In the genomic region with DNA sequence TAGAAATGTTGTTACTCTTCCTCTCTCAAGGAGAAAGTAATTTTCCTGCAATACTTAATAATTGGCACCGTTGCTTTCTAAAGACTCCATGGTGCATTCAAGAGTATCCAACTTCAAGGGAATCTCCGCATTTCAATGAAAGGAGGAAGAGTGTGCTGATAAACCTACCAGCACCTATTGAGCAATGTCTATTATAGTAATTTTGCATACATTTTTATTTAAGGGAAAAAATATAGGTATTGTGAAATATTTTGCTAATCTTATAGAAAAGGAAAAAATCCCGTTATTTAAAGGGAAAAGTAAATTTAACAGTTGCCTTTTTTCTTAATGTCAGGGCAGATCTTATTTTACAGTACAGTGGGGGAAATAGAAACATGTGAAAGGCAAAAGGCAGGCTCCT, we compare ENCODE assay signal across 9 cellular contexts. TPM values are rescaled to one million over a fixed set of nuclear protein-coding genes. Genes with fewer than 3 reads are reported as not detected.
DNase-seq lines count a peak whose midpoint lies in the region; ATAC-seq, FAIRE-seq and TF ChIP-seq lines count a peak whose summit lies in the region.
"Had no signal": no experiment of that assay in that cellular context is flagged by ENCODE, and none has a peak within 500 bp of the region (broad histone marks: within the 10 kb centered on the region; RNA-seq: fewer than 3 reads in every experiment).

No MANE protein-coding gene starts in this region.

- H3K4me2 ChIP-seq in GM23338 (no peak overlapping the region), endothelial cell of umbilical vein (ENCODE audit: insufficient read depth, low read length) (no peak overlapping the region)

- H3K79me2 ChIP-seq in GM23338 (replicated peaks; ENCODE audit: insufficient read depth) (no peaks in the 10 kb centered on the region), endothelial cell of umbilical vein (ENCODE audit: control insufficient read depth, insufficient read depth, low read length) (peaks cover 5% of the 10 kb centered on the region)

- H4K20me1 ChIP-seq in GM23338 (replicated peaks; ENCODE audit: insufficient read depth) (no peaks in the 10 kb centered on the region), endothelial cell of umbilical vein (replicated peaks; ENCODE audit: control insufficient read depth, extremely low read depth, insufficient read depth, low read length) (no peaks in the 10 kb centered on the region)

- no peaks in the 10 kb centered on the region; the same call in 2 of the 3 replicates for H3K9me3 Mint-ChIP-seq in GM23338
- no peaks in the 10 kb centered on the region for H3K9me3 Mint-ChIP-seq in stimulated activated effector memory CD8-positive, alpha-beta T cell treated with anti-CD3 and anti-CD28 coated beads, Interleukin-12 subunit alpha, Interleukin-12 subunit beta, amount 100 ng/mL, for 72 hours

- 0 out of 2 replicates have a peak overlapping the region, but pooled peaks have one; percentile 10 for H3K27ac ChIP-seq in GM23338 (ENCODE audit: low read depth)
- H3K27ac ChIP-seq in RWPE2 (ENCODE audit: poor library complexity, severe bottlenecking): peak overlapping the region; percentile 70
- H3K27ac ChIP-seq in endothelial cell of umbilical vein (ENCODE audit: insufficient read depth, low read depth, low read length): no peak overlapping the region
- peak overlapping the region in 5 of 59 donors; percentile 13 to 43 (median 24) for H3K27ac ChIP-seq in dorsolateral prefrontal cortex

- POLR2A ChIA-PET in endothelial cell of umbilical vein (lab: Charles Lee): interaction anchor here (2.9 kb wide), 1 partner anchor 105 kb away, joined by 43 read pairs; no protein-coding TSS in a partner anchor

- H3K36me3 ChIP-seq in GM23338 (ENCODE audit: insufficient read depth) (0 out of 2 replicates have a peak, but pooled peaks cover 6% of the 10 kb centered on the region), RWPE2 (ENCODE audit: low read depth) (peaks cover 34% of the 10 kb centered on the region), endothelial cell of umbilical vein (ENCODE audit: control insufficient read depth in 2 of 2, extremely low read depth in 1 of 2, insufficient read depth in 2 of 2, low read length in 2 of 2) (peaks cover 3 to 15% of the 10 kb centered on the region in 2 experiments)

- TF ChIP-seq POLR2A in endothelial cell of umbilical vein (IDR thresholded peaks at IDR 0.05; ENCODE audit: low read depth, low read length): no peak

- FAIRE-seq in endothelial cell of umbilical vein (lab: Jason Lieb, UNC): no peak

- H3K4me1 Mint-ChIP-seq in GM23338: peaks cover 14% of the 10 kb centered on the region
- H3K4me1 Mint-ChIP-seq in stimulated activated effector memory CD8-positive, alpha-beta T cell treated with anti-CD3 and anti-CD28 coated beads, Interleukin-12 subunit alpha, Interleukin-12 subunit beta, amount 100 ng/mL, for 72 hours: peaks cover 34% of the 10 kb centered on the region

- H3K27ac Mint-ChIP-seq in GM23338: no peak overlapping the region
- H3K27ac Mint-ChIP-seq in stimulated activated effector memory CD8-positive, alpha-beta T cell treated with anti-CD3 and anti-CD28 coated beads, Interleukin-12 subunit alpha, Interleukin-12 subunit beta, amount 100 ng/mL, for 72 hours: peak overlapping the region; percentile 97

- H3K9me1 ChIP-seq in endothelial cell of umbilical vein (replicated peaks; ENCODE audit: control insufficient read depth, extremely low read depth, insufficient read depth, low read length): no peaks in the 10 kb centered on the region

- no peak for TF ChIP-seq CTCF in GM23338 (conservative IDR thresholded peaks at IDR 0.05; ENCODE audit: low read depth in 2 of 2)
- no peak for TF ChIP-seq CTCF in RWPE2 (IDR thresholded peaks at IDR 0.05; ENCODE audit: poor library complexity, severe bottlenecking)
- no peak for TF ChIP-seq CTCF in endothelial cell of umbilical vein (IDR thresholded peaks at IDR 0.05; ENCODE audit: extremely low read depth in 1 of 2, insufficient read depth in 1 of 2, low read depth in 1 of 2, low read length in 2 of 2)
- no peak for TF ChIP-seq CTCF in dorsolateral prefrontal cortex (IDR thresholded peaks at IDR 0.05 in 54 of 56, conservative IDR thresholded peaks at IDR 0.05 in 2 of 56; ENCODE audit: low read depth in 1 of 56, partially characterized antibody in 56 of 56)

- 0 out of 2 replicates have a peak, but pooled peaks cover 4% of the 10 kb centered on the region for H3F3A ChIP-seq in GM23338 (replicated peaks; ENCODE audit: low read depth)

- H3K27me3 Mint-ChIP-seq in GM23338 (ENCODE audit: insufficient read depth, low read depth, poor library complexity): peaks cover 5% of the 10 kb centered on the region

- ATAC-seq in GM23338 (no peak), RWPE2 (ENCODE audit: low read depth) (no peak)
- ATAC-seq in stimulated activated effector memory CD8-positive, alpha-beta T cell treated with anti-CD3 and anti-CD28 coated beads, Interleukin-12 subunit alpha, Interleukin-12 subunit beta, amount 100 ng/mL, for 72 hours: no peak

- intact Hi-C loops in endothelial cell of umbilical vein (cut with micrococcal nuclease): no loop called here
- intact Hi-C loops in dorsolateral prefrontal cortex (cut with DNase I): no loop called here

- dilution Hi-C loops in endothelial cell of umbilical vein (cut with MboI; ENCODE audit: extremely low pct_ligation_motif_present, low sequenced_read_pairs): no loop called here

- no peak overlapping the region for H3K4me3 ChIP-seq in GM23338
- H3K4me3 ChIP-seq in RWPE2 (ENCODE audit: severe bottlenecking): no peak overlapping the region
- no peak overlapping the region for H3K4me3 ChIP-seq in endothelial cell of umbilical vein (replicated peaks in 1 of 3; ENCODE audit: insufficient read depth in 1 of 3, low read depth in 1 of 3, low read length in 3 of 3)
- H3K4me3 ChIP-seq in dorsolateral prefrontal cortex: peak overlapping the region in 2 of 59 donors; percentile 55 to 63

- no peak overlapping the region for H2AFZ ChIP-seq in GM23338
- H2AFZ ChIP-seq in endothelial cell of umbilical vein (ENCODE audit: low read depth, low read length): peak overlapping the region; percentile 80

- DNase-seq in GM23338 (ENCODE audit: low spot score) (no peak), RWPE2 (ENCODE audit: low spot score) (no peak), endothelial cell of umbilical vein (ENCODE audit: low read depth, low spot score) (no peak), GM19240 (ENCODE audit: insufficient read length, low spot score) (no peak), dorsolateral prefrontal cortex (no peak), occipital lobe (lab: John Stamatoyannopoulos, UW) (no peak)
- no peak for DNase-seq in stimulated activated effector memory CD8-positive, alpha-beta T cell treated with anti-CD3 and anti-CD28 coated beads, Interleukin-12 subunit alpha, Interleukin-12 subunit beta, amount 100 ng/mL, for 72 hours (ENCODE audit: low spot score in 2 of 2)
- DNase-seq: NCI-H2107; stimulated activated CD4-positive, alpha-beta T cell treated with anti-CD3 and anti-CD28 coated beads, Interleukin-4, amount 100 ng/mL, for 4 hours had no signal

- H3K9ac ChIP-seq in endothelial cell of umbilical vein (replicated peaks; ENCODE audit: extremely low read depth, insufficient read depth, low read length): no peak overlapping the region

- CTCF ChIA-PET in endothelial cell of umbilical vein (lab: Charles Lee): interaction anchor here (1.3 to 3.9 kb wide), 3 partner anchors 10 to 123 kb away, joined by 4 to 22 read pairs (median 8); no protein-coding TSS in a partner anchor

- BruUV-seq in endothelial cell of umbilical vein (replicated peaks; lab: Mats Ljungman, UMichigan): no TSS peak

- H3K27me3 ChIP-seq in GM23338 (ENCODE audit: insufficient read depth) (no peaks in the 10 kb centered on the region), RWPE2 (ENCODE audit: insufficient read depth, poor library complexity, severe bottlenecking) (no peaks in the 10 kb centered on the region), endothelial cell of umbilical vein (ENCODE audit: control insufficient read depth in 2 of 2, insufficient read depth in 2 of 2, low read length in 2 of 2) (no peaks in the 10 kb centered on the region), dorsolateral prefrontal cortex (no peaks in the 10 kb centered on the region)

- peaks cover 4% of the 10 kb centered on the region for H3K36me3 Mint-ChIP-seq in GM23338 (ENCODE audit: low read depth)
- H3K36me3 Mint-ChIP-seq in stimulated activated effector memory CD8-positive, alpha-beta T cell treated with anti-CD3 and anti-CD28 coated beads, Interleukin-12 subunit alpha, Interleukin-12 subunit beta, amount 100 ng/mL, for 72 hours: peaks cover 56% of the 10 kb centered on the region

- H3K4me1 ChIP-seq in GM23338 (ENCODE audit: insufficient read depth) (peaks cover 16% of the 10 kb centered on the region), RWPE2 (ENCODE audit: insufficient read depth, poor library complexity, severe bottlenecking) (peaks cover 11% of the 10 kb centered on the region), endothelial cell of umbilical vein (ENCODE audit: control insufficient read depth, extremely low read depth, insufficient read depth, low read length) (peaks cover 16% of the 10 kb centered on the region)

- H3K9me2 ChIP-seq in GM23338 (ENCODE audit: insufficient read depth): no peaks in the 10 kb centered on the region

- H3K9me3 ChIP-seq in RWPE2 (ENCODE audit: severe bottlenecking) (no peaks in the 10 kb centered on the region), endothelial cell of umbilical vein (replicated peaks; ENCODE audit: control insufficient read depth, insufficient read depth, low read length) (no peaks in the 10 kb centered on the region)

- peak overlapping the region; percentile 92 for H3K4me3 Mint-ChIP-seq in GM23338
- H3K4me3 Mint-ChIP-seq in stimulated activated effector memory CD8-positive, alpha-beta T cell treated with anti-CD3 and anti-CD28 coated beads, Interleukin-12 subunit alpha, Interleukin-12 subunit beta, amount 100 ng/mL, for 72 hours: peak overlapping the region; percentile 97

RNA-seq across cellular contexts. Expression of a gene that starts 1.1 kb away (rescaled TPM):
- 0.78 and 1.5 TPM in 2 replicates for total RNA-seq in GM23338 (2014; rRNA removed; shearing (Covaris generic))
- polyA plus RNA-seq in GM23338 (2016; fragmentation: Nextera tagmentation; extraction: Ambion mirVana) (1.1 and 2.4 TPM in 2 replicates), endothelial cell of umbilical vein (12.9 and 14.3 TPM in 2 replicates)
- total RNA-seq in endothelial cell of umbilical vein (11.5 and 14.8 TPM in 2 replicates), dorsolateral prefrontal cortex (10 to 100 TPM in 19 of 120 experiments, 1 to 10 TPM in 101; 1.8 to 12.8 (median 6.6) TPM), occipital lobe (0.62 TPM)
- 8.5 and 9.0 TPM in 2 replicates for polyA plus RNA-seq in endothelial cell of umbilical vein (2011; cell fraction: cytosol; rRNA removed)
- polyA plus RNA-seq in endothelial cell of umbilical vein (2011; cell fraction: nucleus; rRNA removed): 21.7 and 24.4 TPM in 2 replicates
- 7.2 and 9.5 TPM in 2 replicates for polyA plus RNA-seq in endothelial cell of umbilical vein (2012)
- 21.7 and 22.4 TPM in 2 replicates for polyA minus RNA-seq in endothelial cell of umbilical vein
- polyA minus RNA-seq in endothelial cell of umbilical vein (2011; cell fraction: cytosol; rRNA and poly(A)+ RNA removed): not detected
- 17.7 and 25.8 TPM in 2 replicates for polyA minus RNA-seq in endothelial cell of umbilical vein (2011; cell fraction: nucleus; rRNA and poly(A)+ RNA removed)

RNA-seq across cellular contexts. Expression of a gene that starts 17.8 kb away (rescaled TPM):
- not detected in 2 replicates for total RNA-seq in GM23338 (2014; rRNA removed; shearing (Covaris generic))
- polyA plus RNA-seq in GM23338 (2016; fragmentation: Nextera tagmentation; extraction: Ambion mirVana): 0.31 TPM in 1 of 2 replicates, not detected in the other
- not detected in 2 replicates for total RNA-seq in endothelial cell of umbilical vein
- polyA plus RNA-seq in endothelial cell of umbilical vein: not detected in 2 replicates
- polyA plus RNA-seq in endothelial cell of umbilical vein (2011; cell fraction: cytosol; rRNA removed): not detected in 2 replicates
- polyA plus RNA-seq in endothelial cell of umbilical vein (2011; cell fraction: nucleus; rRNA removed): 0.20 TPM in 1 of 2 replicates, not detected in the other
- 1.3 and 1.9 TPM in 2 replicates for polyA plus RNA-seq in endothelial cell of umbilical vein (2012)
- 0.68 TPM in 1 of 2 replicates, not detected in the other for polyA minus RNA-seq in endothelial cell of umbilical vein
- not detected for polyA minus RNA-seq in endothelial cell of umbilical vein (2011; cell fraction: cytosol; rRNA and poly(A)+ RNA removed)
- not detected in 2 replicates for polyA minus RNA-seq in endothelial cell of umbilical vein (2011; cell fraction: nucleus; rRNA and poly(A)+ RNA removed)
- 1 to 10 TPM in 6 of 120 experiments, under 1 TPM in 7, not detected in 107; 0.46 to 1.6 (median 0.96) TPM for total RNA-seq in dorsolateral prefrontal cortex
- not detected for total RNA-seq in occipital lobe

RNA-seq across cellular contexts. Expression of a gene that starts 23.2 kb away (rescaled TPM):
- not detected in 2 replicates for total RNA-seq in GM23338 (2014; rRNA removed; shearing (Covaris generic))
- polyA plus RNA-seq in GM23338 (2016; fragmentation: Nextera tagmentation; extraction: Ambion mirVana) (9.2 and 11.2 TPM in 2 replicates), endothelial cell of umbilical vein (not detected in 2 replicates)
- total RNA-seq in endothelial cell of umbilical vein (3,596 and 4,679 TPM in 2 replicates), dorsolateral prefrontal cortex (1,000 to 10,000 TPM; 1,318 to 8,938 (median 3,556) TPM), occipital lobe (not detected)
- polyA plus RNA-seq in endothelial cell of umbilical vein (2011; cell fraction: cytosol; rRNA removed): not detected in 2 replicates
- not detected in 2 replicates for polyA plus RNA-seq in endothelial cell of umbilical vein (2011; cell fraction: nucleus; rRNA removed)
- polyA plus RNA-seq in endothelial cell of umbilical vein (2012): not detected in 2 replicates
- polyA minus RNA-seq in endothelial cell of umbilical vein: not detected in 2 replicates
- polyA minus RNA-seq in endothelial cell of umbilical vein (2011; cell fraction: cytosol; rRNA and poly(A)+ RNA removed): not detected
- polyA minus RNA-seq in endothelial cell of umbilical vein (2011; cell fraction: nucleus; rRNA and poly(A)+ RNA removed): not detected in 2 replicates

RNA-seq across cellular contexts. Expression of a gene that starts 39.6 kb away (rescaled TPM):
- total RNA-seq in GM23338 (2014; rRNA removed; shearing (Covaris generic)): 32.3 and 36.8 TPM in 2 replicates
- polyA plus RNA-seq in GM23338 (2016; fragmentation: Nextera tagmentation; extraction: Ambion mirVana) (10.1 and 12.6 TPM in 2 replicates), endothelial cell of umbilical vein (22.9 and 26.4 TPM in 2 replicates)
- total RNA-seq in endothelial cell of umbilical vein (52.1 and 57.0 TPM in 2 replicates), dorsolateral prefrontal cortex (100 to 1,000 TPM in 22 of 120 experiments, 10 to 100 TPM in 98; 77.1 to 121 (median 91.7) TPM), occipital lobe (64.3 TPM)
- 37.3 and 41.5 TPM in 2 replicates for polyA plus RNA-seq in endothelial cell of umbilical vein (2011; cell fraction: cytosol; rRNA removed)
- polyA plus RNA-seq in endothelial cell of umbilical vein (2011; cell fraction: nucleus; rRNA removed): 32.9 and 36.1 TPM in 2 replicates
- 56.2 and 60.7 TPM in 2 replicates for polyA plus RNA-seq in endothelial cell of umbilical vein (2012)
- 86.6 and 87.9 TPM in 2 replicates for polyA minus RNA-seq in endothelial cell of umbilical vein
- polyA minus RNA-seq in endothelial cell of umbilical vein (2011; cell fraction: cytosol; rRNA and poly(A)+ RNA removed): 45.5 TPM
- 27.8 and 41.9 TPM in 2 replicates for polyA minus RNA-seq in endothelial cell of umbilical vein (2011; cell fraction: nucleus; rRNA and poly(A)+ RNA removed)

Comparison
In these comparisons a context has a peak if more than half of its experiments do, and no peak if none do; other contexts are left out.
1. RNA of a gene that starts 23.2 kb away (total RNA-seq): 3,596 to 4,679 TPM in endothelial cell of umbilical vein and 1,318 to 8,938 TPM in dorsolateral prefrontal cortex; not detected in GM23338 and not detected in occipital lobe (single experiment); every median in the first group is over 1,000 times any median in the second.